Comparison of ENCODE assay signal across 1 cellular context in genomic region chr1:229293528-229294204, GRCh38.
TF ChIP-seq lines count a peak whose summit lies in the region.

No MANE protein-coding gene starts in this region.

TF ChIP-seq in GM23338, 12 proteins besides CTCF, POLR2A, EP300 and RAD21 (continued from another document):
- TF ChIP-seq ZNF462 (CRISPR knock-in tag; IDR thresholded peaks at IDR 0.05) (no peak), POLR2AphosphoS5 (IDR thresholded peaks at IDR 0.05; ENCODE audit: low read depth) (no peak), NANOG (IDR thresholded peaks at IDR 0.05; ENCODE audit: borderline replicate concordance) (no peak), ETS1 (IDR thresholded peaks at IDR 0.05) (no peak), ZNF331 (CRISPR knock-in tag; IDR thresholded peaks at IDR 0.05; ENCODE audit: low read depth) (no peak), CREB1 (CRISPR knock-in tag; IDR thresholded peaks at IDR 0.05; ENCODE audit: low read depth) (no peak)
